19 cellular contexts compared by ENCODE assay signal in the genomic region with DNA sequence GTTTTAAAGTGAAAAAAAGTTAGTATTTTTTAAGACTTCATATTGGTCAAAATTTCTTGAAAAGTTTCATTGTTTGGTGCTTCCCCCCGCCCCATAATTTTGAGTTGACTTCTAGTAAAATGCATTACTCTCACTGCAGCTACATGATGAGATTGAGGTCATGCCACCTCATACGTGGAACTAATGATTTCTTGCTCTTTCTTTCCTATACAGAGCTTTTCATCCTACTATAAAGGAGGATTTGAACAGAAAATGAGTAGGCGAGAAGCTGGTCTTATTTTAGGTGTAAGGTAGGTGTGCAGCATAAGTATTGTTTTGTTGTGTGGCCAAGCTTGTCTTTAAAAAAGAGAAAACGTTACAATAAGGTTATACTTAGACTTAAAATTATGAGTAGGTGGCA. TPM values are rescaled to one million over a fixed set of nuclear protein-coding genes. Genes with fewer than 3 reads are reported as not detected.
DNase-seq lines count a peak whose midpoint lies in the region; ATAC-seq, FAIRE-seq and TF ChIP-seq lines count a peak whose summit lies in the region.
"Had no signal": no experiment of that assay in that cellular context is flagged by ENCODE, and none has a peak within 500 bp of the region (broad histone marks: within the 10 kb centered on the region; RNA-seq: fewer than 3 reads in every experiment).

No MANE protein-coding gene starts in this region.

- no peaks in the 10 kb centered on the region for H3K27me3 Mint-ChIP-seq in T-helper 17 cell
- H3K27me3 Mint-ChIP-seq: CD4-positive, alpha-beta memory T cell had no signal

- H3K27ac ChIP-seq in cardiac muscle cell (peak overlapping the region; percentile 90), heart right ventricle (peak overlapping the region in 1 of 10 donors; percentile 57), mesodermal cell (ENCODE audit: low read depth, low read length, severe bottlenecking) (peak overlapping the region; percentile 55)
- H3K27ac ChIP-seq: A549, C4-2B, GM23248 had no signal

- H3K4me3 ChIP-seq in cardiac muscle cell (no peak overlapping the region), heart right ventricle (no peak overlapping the region), mesodermal cell (ENCODE audit: extremely low read depth, insufficient read depth, low read length, poor library complexity, severe bottlenecking) (no peak overlapping the region)
- H3K4me3 ChIP-seq: A549, GM23248 had no signal

- FAIRE-seq in RCC 7860 (lab: Jason Lieb, UNC) = no peak
- FAIRE-seq: A549, D721Med, G401.6, H54 had no signal

- TF ChIP-seq CTCF in cardiac muscle cell (IDR thresholded peaks at IDR 0.05; ENCODE audit: low read depth, low read length) = no peak
- no peak for TF ChIP-seq CTCF in heart right ventricle (IDR thresholded peaks at IDR 0.05)

- peak overlapping the region; percentile 27 for H3K27ac Mint-ChIP-seq in T-helper 17 cell
- H3K27ac Mint-ChIP-seq: CD4-positive, alpha-beta memory T cell had no signal

- 87 to 89% methylated on average over 4 of the region's 4 CpGs for WGBS in heart right ventricle, 2 donors
- WGBS in mesodermal cell (ENCODE audit: insufficient coverage in 2 of 2), 2 experiments = 75% methylated on average over 1 of the region's 4 CpGs; no CpG with 5 or more reads in 1 of the 2 experiments

- H3K4me1 ChIP-seq in cardiac muscle cell (ENCODE audit: low read depth) (peaks cover 20% of the 10 kb centered on the region), heart right ventricle (peaks cover 0 to 50% (median 28%) of the 10 kb centered on the region in 9 donors), mesodermal cell (ENCODE audit: control insufficient read depth, insufficient read depth, low read length, poor library complexity, severe bottlenecking) (peaks cover 9% of the 10 kb centered on the region)
- H3K4me1 ChIP-seq: A549, BE2C had no signal

- peaks cover 22% of the 10 kb centered on the region for H3K4me1 Mint-ChIP-seq in T-helper 17 cell

- H3K9me3 ChIP-seq in cardiac muscle cell (ENCODE audit: low read depth) (no peaks in the 10 kb centered on the region), heart right ventricle (no peaks in the 10 kb centered on the region), T-helper 17 cell (ENCODE audit: control insufficient read depth, low read length, poor library complexity, severe bottlenecking) (no peaks in the 10 kb centered on the region), mesodermal cell (ENCODE audit: control insufficient read depth, low read length) (no peaks in the 10 kb centered on the region)
- H3K9me3 ChIP-seq: A549, BE2C had no signal

- no peak overlapping the region for H3K4me3 Mint-ChIP-seq in T-helper 17 cell

- intact Hi-C loops in heart right ventricle (cut with DNase I) = loop anchor here in 1 of 10 donors (5.0 kb wide), 1 partner anchor 106 kb away; no protein-coding TSS in a partner anchor

- ATAC-seq in heart right ventricle (no peak), T-helper 17 cell (no peak), HG03280 (IDR thresholded peaks at IDR 0.05; ENCODE audit: unreplicated experiment) (no peak)
- ATAC-seq: A549, HCT116 had no signal

- H3K27me3 ChIP-seq in cardiac muscle cell (no peaks in the 10 kb centered on the region), heart right ventricle (no peaks in the 10 kb centered on the region)
- H3K27me3 ChIP-seq: BE2C had no signal

- H3K36me3 ChIP-seq in cardiac muscle cell (no peaks in the 10 kb centered on the region), heart right ventricle (peaks cover 0 to 26% (median 0%) of the 10 kb centered on the region in 9 donors), mesodermal cell (ENCODE audit: control insufficient read depth, insufficient read depth, low read length) (peaks cover 29% of the 10 kb centered on the region)
- H3K36me3 ChIP-seq: BE2C had no signal

- DNase-seq in cardiac muscle cell (ENCODE audit: low read depth in 1 of 2, low spot score in 1 of 2) (no peak), heart right ventricle (no peak), T-helper 17 cell (no peak), dedifferentiated amniotic fluid mesenchymal stem cell (ENCODE audit: extremely low spot score) (no peak), RCC 7860 (ENCODE audit: low spot score) (no peak)
- DNase-seq: BE2C; CD4-positive, alpha-beta memory T cell; DMS153; DMS79 treated with DMSO at 0.1 percent for 48 hours; EL; GM23248 had no signal

- H3K36me3 Mint-ChIP-seq in T-helper 17 cell (ENCODE audit: low read depth) = peaks cover 4% of the 10 kb centered on the region

RNA-seq across cellular contexts. Expression of a gene that starts 55.0 kb away (rescaled TPM):
- total RNA-seq in cardiac muscle cell (0.88 and 1.0 TPM in 2 replicates), heart right ventricle (10 to 100 TPM; 16.7 to 32.1 (median 28.1) TPM), T-helper 17 cell (1 to 10 TPM; 6.4 to 8.1 TPM)
- polyA plus RNA-seq in cardiac muscle cell (3.9 and 5.2 TPM in 2 replicates), heart right ventricle (10 to 100 TPM; 14.4 to 36.7 TPM)
- polyA plus RNA-seq in mesodermal cell (2013, experiment 1 of 2) = 28.7 TPM
- polyA plus RNA-seq in mesodermal cell (2013, experiment 2 of 2) = 31.6 TPM
